ENCODE assay signal across 8 cellular contexts in the genomic region with DNA sequence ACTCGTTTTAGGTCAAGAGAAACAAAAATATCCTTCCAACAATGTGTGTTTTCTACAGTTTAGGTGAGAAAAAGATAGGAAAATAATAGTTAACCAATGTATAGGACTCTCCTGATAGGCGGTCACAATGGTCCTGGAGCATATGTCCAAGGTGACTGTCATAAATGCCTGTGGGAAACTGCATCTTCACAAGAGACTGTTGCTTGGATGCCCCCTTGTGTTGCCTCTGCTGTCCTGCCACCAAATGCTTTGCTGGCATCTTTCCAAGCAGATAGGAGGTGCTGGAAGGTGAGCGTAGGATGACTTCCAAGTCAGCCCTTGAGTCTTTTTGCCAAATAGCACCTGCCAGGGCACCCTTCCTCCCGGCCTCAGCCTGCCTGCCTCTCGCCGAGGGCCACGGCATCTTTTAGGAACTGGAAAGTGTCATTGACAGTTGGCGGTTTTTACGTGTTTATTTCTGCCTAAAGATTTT. TPM values are rescaled to one million over a fixed set of nuclear protein-coding genes. Genes with fewer than 3 reads are reported as not detected.
DNase-seq lines count a peak whose midpoint lies in the region; ATAC-seq and TF ChIP-seq lines count a peak whose summit lies in the region.

No MANE protein-coding gene starts in this region.

- H3K9me3 ChIP-seq in fibroblast of lung (ENCODE audit: control insufficient read depth, insufficient read depth, low read depth, low read length) = no peaks in the 10 kb centered on the region
- no peaks in the 10 kb centered on the region for H3K9me3 ChIP-seq in parathyroid adenoma (ENCODE audit: control insufficient read depth, low read length)

- H3K36me3 ChIP-seq in fibroblast of lung (ENCODE audit: control insufficient read depth, insufficient read depth, low read length) = peaks cover 4% of the 10 kb centered on the region
- no peaks in the 10 kb centered on the region for H3K36me3 ChIP-seq in parathyroid adenoma (ENCODE audit: control insufficient read depth, insufficient read depth, low read length)

- no peaks in the 10 kb centered on the region for H4K20me1 ChIP-seq in fibroblast of lung (ENCODE audit: control insufficient read depth, extremely low read depth, insufficient read depth, low read length)

- no peak overlapping the region for H3K4me2 ChIP-seq in fibroblast of lung (ENCODE audit: extremely low read depth, insufficient read depth, low read length)
- peak overlapping the region; percentile 54 for H3K4me2 ChIP-seq in parathyroid adenoma (ENCODE audit: low read length)

- peak; percentile 30 to 51 for TF ChIP-seq CTCF in fibroblast of lung (conservative IDR thresholded peaks at IDR 0.05 in 1 of 2, IDR thresholded peaks at IDR 0.05 in 1 of 2; ENCODE audit: low read depth in 1 of 2, low read length in 2 of 2)
- TF ChIP-seq CTCF in parathyroid adenoma (IDR thresholded peaks at IDR 0.05) = peak; percentile 80

- H3K4me1 ChIP-seq in fibroblast of lung (ENCODE audit: control insufficient read depth, extremely low read depth, insufficient read depth, low read length) = peaks cover 42% of the 10 kb centered on the region
- peaks cover 2% of the 10 kb centered on the region for H3K4me1 ChIP-seq in parathyroid adenoma

- H3K79me2 ChIP-seq in fibroblast of lung (ENCODE audit: control insufficient read depth, insufficient read depth, low read length) (peaks cover 19% of the 10 kb centered on the region), parathyroid adenoma (no peaks in the 10 kb centered on the region)

- H3K27me3 ChIP-seq in fibroblast of lung (ENCODE audit: control insufficient read depth, insufficient read depth, low read length) (no peaks in the 10 kb centered on the region), parathyroid adenoma (ENCODE audit: control insufficient read depth, insufficient read depth, low read length) (no peaks in the 10 kb centered on the region)

- DNase-seq in stimulated activated CD4-positive, alpha-beta T cell treated with anti-CD3 and anti-CD28 coated beads, Interleukin-12 subunit alpha, Interleukin-12 subunit beta, amount 100 ng/mL, for 48 hours (ENCODE audit: low read depth in 2 of 3, low spot score in 1 of 3) = peak; percentile 38 to 50 (median 47)
- DNase-seq in stimulated activated CD4-positive, alpha-beta T cell treated with anti-CD3 and anti-CD28 coated beads, Interleukin-12 subunit alpha, Interleukin-12 subunit beta, amount 100 ng/mL, for 4 hours = no peak
- DNase-seq in NCI-H524 (lab: John Stamatoyannopoulos, UW) = peak; percentile 58 to 79
- peak; percentile 48 for DNase-seq in activated T-cell treated with anti-CD3 and anti-CD28 coated beads for 4 hours
- DNase-seq in fibroblast of lung (ENCODE audit: low read depth in 2 of 2) = peak in 1 of 2 donors; percentile 43
- DNase-seq in epidermal melanocyte (ENCODE audit: insufficient read length, low spot score) = no peak

- H3K9ac ChIP-seq in fibroblast of lung (ENCODE audit: insufficient read depth, low read length) = no peak overlapping the region
- H3K9ac ChIP-seq in parathyroid adenoma = no peak overlapping the region

- no peak overlapping the region for H2AFZ ChIP-seq in fibroblast of lung (ENCODE audit: low read length)
- peak overlapping the region; percentile 49 for H2AFZ ChIP-seq in parathyroid adenoma

- ATAC-seq in GM21515 (IDR thresholded peaks at IDR 0.05; ENCODE audit: unreplicated experiment) = no peak

- H3K4me3 ChIP-seq in fibroblast of lung (replicated peaks in 1 of 4; ENCODE audit: control extremely low read depth in 1 of 4, insufficient read depth in 1 of 4, low read depth in 3 of 4, low read length in 4 of 4) (no peak overlapping the region), parathyroid adenoma (ENCODE audit: low read depth, low read length) (no peak overlapping the region)

- H3K27ac ChIP-seq in fibroblast of lung (ENCODE audit: insufficient read depth, low read length) = peak overlapping the region; percentile 43
- H3K27ac ChIP-seq in parathyroid adenoma = no peak overlapping the region

RNA-seq across cellular contexts. Expression of a gene that starts 24.1 kb away (rescaled TPM):
- total RNA-seq in fibroblast of lung = 30.0 and 41.8 TPM in 2 replicates
- 27.1 and 33.3 TPM in 2 replicates for polyA plus RNA-seq in fibroblast of lung
- polyA plus RNA-seq in fibroblast of lung (2012) = 23.3 and 27.6 TPM in 2 replicates
- polyA minus RNA-seq in fibroblast of lung (ENCODE audit: low replicate concordance) = 5.0 and 5.6 TPM in 2 replicates

Comparison
In these comparisons a context has a peak if more than half of its experiments do, and no peak if none do; other contexts are left out.
1. DNase-seq: peak in stimulated activated CD4-positive, alpha-beta T cell treated with anti-CD3 and anti-CD28 coated beads, Interleukin-12 subunit alpha, Interleukin-12 subunit beta, amount 100 ng/mL, for 48 hours (3 of 3), NCI-H524 (2 of 2) and activated T-cell treated with anti-CD3 and anti-CD28 coated beads for 4 hours (single experiment); none in stimulated activated CD4-positive, alpha-beta T cell treated with anti-CD3 and anti-CD28 coated beads, Interleukin-12 subunit alpha, Interleukin-12 subunit beta, amount 100 ng/mL, for 4 hours (single experiment) and epidermal melanocyte (single experiment).